In the genomic region with DNA sequence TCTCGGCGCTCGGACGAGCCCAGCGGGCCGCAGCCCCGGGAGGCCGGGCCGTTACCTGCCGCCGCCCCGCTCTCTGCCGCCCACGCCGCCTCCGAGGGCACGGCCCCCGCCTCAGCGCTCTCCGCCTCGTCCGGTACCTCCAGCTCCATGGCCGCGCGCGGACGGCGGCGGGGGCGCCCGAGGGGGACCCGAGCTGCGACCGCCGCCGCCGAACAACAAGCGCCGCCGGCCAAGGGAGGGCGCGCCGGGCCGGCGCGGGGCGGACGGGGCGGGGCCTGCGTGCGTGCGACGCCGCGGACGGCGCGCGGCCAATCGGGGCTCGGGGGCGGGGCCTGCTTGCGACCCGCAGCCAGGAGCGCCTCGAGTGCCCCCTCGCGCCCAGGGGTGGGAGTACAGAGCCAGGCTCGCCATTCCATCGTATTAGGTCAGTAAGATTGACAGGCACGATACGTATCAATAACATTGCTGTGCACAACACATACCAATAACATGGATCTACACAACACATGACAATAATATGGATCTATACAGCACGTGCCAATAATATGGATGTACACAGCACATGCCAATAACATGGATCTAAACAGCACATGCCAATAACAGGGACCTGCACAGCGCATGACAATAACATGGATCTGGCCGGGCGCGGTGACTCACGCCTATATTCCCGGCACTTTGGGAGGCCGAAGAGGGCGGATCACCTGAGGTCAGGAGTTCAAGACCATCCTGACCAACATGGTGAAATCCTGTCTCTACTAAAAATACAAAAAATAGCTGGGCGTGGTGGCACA, we compare ENCODE assay signal across 1 cellular context.
TF ChIP-seq lines count a peak whose summit lies in the region.

A gene with protein sequence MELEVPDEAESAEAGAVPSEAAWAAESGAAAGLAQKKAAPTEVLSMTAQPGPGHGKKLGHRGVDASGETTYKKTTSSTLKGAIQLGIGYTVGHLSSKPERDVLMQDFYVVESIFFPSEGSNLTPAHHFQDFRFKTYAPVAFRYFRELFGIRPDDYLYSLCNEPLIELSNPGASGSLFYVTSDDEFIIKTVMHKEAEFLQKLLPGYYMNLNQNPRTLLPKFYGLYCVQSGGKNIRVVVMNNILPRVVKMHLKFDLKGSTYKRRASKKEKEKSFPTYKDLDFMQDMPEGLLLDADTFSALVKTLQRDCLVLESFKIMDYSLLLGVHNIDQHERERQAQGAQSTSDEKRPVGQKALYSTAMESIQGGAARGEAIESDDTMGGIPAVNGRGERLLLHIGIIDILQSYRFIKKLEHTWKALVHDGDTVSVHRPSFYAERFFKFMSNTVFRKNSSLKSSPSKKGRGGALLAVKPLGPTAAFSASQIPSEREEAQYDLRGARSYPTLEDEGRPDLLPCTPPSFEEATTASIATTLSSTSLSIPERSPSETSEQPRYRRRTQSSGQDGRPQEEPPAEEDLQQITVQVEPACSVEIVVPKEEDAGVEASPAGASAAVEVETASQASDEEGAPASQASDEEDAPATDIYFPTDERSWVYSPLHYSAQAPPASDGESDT (minus strand): TSS at position 227 of the 791 bp plus-strand sequence. CDS start 78 bp downstream, at position 149.

TF ChIP-seq in GM12878, 131 proteins besides CTCF, POLR2A, EP300 and RAD21 (continued from another document):
- peak; percentile 95 for TF ChIP-seq PKNOX1 (IDR thresholded peaks at IDR 0.05)
- no peak for TF ChIP-seq E2F4 (IDR thresholded peaks at IDR 0.05; ENCODE audit: low read depth, low read length)
- TF ChIP-seq NR2F1 (conservative IDR thresholded peaks at IDR 0.05) = 0 out of 2 replicates have a peak, but pooled peaks have one; percentile 34
- TF ChIP-seq CHD2 (IDR thresholded peaks at IDR 0.05; ENCODE audit: borderline replicate concordance, low read depth, low read length) = no peak
- TF ChIP-seq PBX3 (IDR thresholded peaks at IDR 0.05; ENCODE audit: insufficient replicate concordance, low read depth, low read length) = peak; percentile 84
- TF ChIP-seq CBFB (IDR thresholded peaks at IDR 0.05; ENCODE audit: low read depth) = no peak
- peak; percentile 75; the same call in 1 of the 2 replicates for TF ChIP-seq SMC3 (IDR thresholded peaks at IDR 0.05; ENCODE audit: borderline replicate concordance, low read length)
- peak; percentile 34; the same call in 1 of the 2 replicates for TF ChIP-seq CREB1 (IDR thresholded peaks at IDR 0.05; ENCODE audit: low read depth)
- 0 out of 2 replicates have a peak, but pooled peaks have one; percentile 42 for TF ChIP-seq MXI1 (IDR thresholded peaks at IDR 0.05; ENCODE audit: low read depth, low read length)
- TF ChIP-seq HCFC1 (IDR thresholded peaks at IDR 0.05; ENCODE audit: low read length) = peak; percentile 35; the same call in 1 of the 2 replicates
- 0 out of 2 replicates have a peak, but pooled peaks have one; percentile 20 for TF ChIP-seq DPF2 (IDR thresholded peaks at IDR 0.05)
- TF ChIP-seq POLR2AphosphoS5 (IDR thresholded peaks at IDR 0.05; ENCODE audit: low read length) = no peak
- peak; percentile 23; the same call in 1 of the 2 replicates for TF ChIP-seq NR2C1 (IDR thresholded peaks at IDR 0.05)
- TF ChIP-seq EGR1 (IDR thresholded peaks at IDR 0.05; ENCODE audit: borderline replicate concordance in 1 of 2, low read depth in 2 of 2, low read length in 2 of 2) = peak in 1 of 2 experiments; percentile 73; a peak in 2 of 3 replicates
- TF ChIP-seq PAX8 (IDR thresholded peaks at IDR 0.05) = no peak
- no peak for TF ChIP-seq ZNF207 (IDR thresholded peaks at IDR 0.05; ENCODE audit: borderline replicate concordance)
- TF ChIP-seq GATAD2B (conservative IDR thresholded peaks at IDR 0.05; ENCODE audit: low read depth) = peak; percentile 75; the same call in 1 of the 2 replicates
- TF ChIP-seq ZNF217 (IDR thresholded peaks at IDR 0.05) = 0 out of 2 replicates have a peak, but pooled peaks have one; percentile 36
- peak; percentile 48; the same call in 1 of the 2 replicates for TF ChIP-seq YY1 (IDR thresholded peaks at IDR 0.05; ENCODE audit: low read depth, low read length)
- TF ChIP-seq SP1 (IDR thresholded peaks at IDR 0.05; ENCODE audit: low read depth, low read length) = peak; percentile 80
- TF ChIP-seq TAF1 (IDR thresholded peaks at IDR 0.05; ENCODE audit: borderline replicate concordance, low read depth, low read length) = peak; percentile 37; the same call in 1 of the 2 replicates
- TF ChIP-seq HDGF (IDR thresholded peaks at IDR 0.05) = no peak
- peak; percentile 33 for TF ChIP-seq IKZF1 (conservative IDR thresholded peaks at IDR 0.05)
- peak; percentile 91 for TF ChIP-seq SMARCA5 (IDR thresholded peaks at IDR 0.05)
- no peak for TF ChIP-seq ZNF592 (IDR thresholded peaks at IDR 0.05)
- TF ChIP-seq LARP7 (IDR thresholded peaks at IDR 0.05) = 0 out of 2 replicates have a peak, but pooled peaks have one; percentile 35
- TF ChIP-seq IRF3 (IDR thresholded peaks at IDR 0.05) = 0 out of 2 replicates have a peak, but pooled peaks have one; percentile 20
